In the genomic region with DNA sequence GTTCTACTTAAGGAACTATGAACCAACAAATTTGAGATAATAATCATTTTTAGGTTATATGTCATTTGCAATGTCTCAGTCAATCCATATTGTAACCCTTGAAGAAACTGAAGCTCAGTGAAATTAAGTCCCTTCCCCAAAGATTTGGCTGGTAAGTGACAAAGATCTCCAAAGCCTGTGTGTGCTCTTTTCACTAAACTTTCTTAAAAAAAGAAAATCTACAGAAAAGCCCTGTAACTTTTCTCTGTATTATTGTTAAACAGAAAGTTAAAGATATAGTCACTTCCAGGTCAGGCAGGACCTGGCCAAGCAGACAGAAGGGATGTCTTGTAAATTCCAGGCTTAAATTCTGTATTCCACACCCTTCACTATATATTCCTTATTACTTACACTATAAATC, we compare ENCODE assay signal across 2 cellular contexts.
TF ChIP-seq lines count a peak whose summit lies in the region.

No MANE protein-coding gene starts in this region.

TF ChIP-seq in HepG2, 621 proteins besides CTCF, POLR2A, EP300 and RAD21 (continues in another document):
- TF ChIP-seq, protein P1, sequence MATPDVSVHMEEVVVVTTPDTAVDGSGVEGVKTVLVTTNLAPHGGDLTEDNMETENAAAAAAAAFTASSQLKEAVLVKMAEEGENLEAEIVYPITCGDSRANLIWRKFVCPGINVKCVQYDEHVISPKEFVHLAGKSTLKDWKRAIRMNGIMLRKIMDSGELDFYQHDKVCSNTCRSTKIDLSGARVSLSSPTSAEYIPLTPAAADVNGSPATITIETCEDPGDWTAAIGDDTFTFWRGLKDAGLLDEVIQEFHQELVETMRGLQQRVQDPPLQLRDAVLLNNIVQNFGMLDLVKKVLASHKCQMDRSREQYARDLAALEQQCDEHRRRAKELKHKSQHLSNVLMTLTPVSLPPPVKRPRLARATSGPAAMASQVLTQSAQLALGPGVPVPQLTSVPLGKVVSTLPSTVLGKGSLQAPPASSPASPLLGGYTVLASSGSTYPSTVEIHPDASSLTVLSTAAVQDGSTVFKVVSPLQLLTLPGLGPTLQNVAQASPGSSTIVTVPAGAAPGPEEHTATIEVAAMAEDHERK (CRISPR knock-in tag; IDR thresholded peaks at IDR 0.05; ENCODE audit: low read depth), result no peak
- TF ChIP-seq ZBTB38 (CRISPR knock-in tag; IDR thresholded peaks at IDR 0.05) (no peak), RFXAP (CRISPR knock-in tag; IDR thresholded peaks at IDR 0.05; ENCODE audit: borderline replicate concordance) (no peak), BRCA1 (CRISPR knock-in tag; IDR thresholded peaks at IDR 0.05) (no peak), ZNF329 (CRISPR knock-in tag; IDR thresholded peaks at IDR 0.05; ENCODE audit: low read depth) (no peak), ZNF30 (CRISPR knock-in tag; IDR thresholded peaks at IDR 0.05) (no peak), ZBTB3 (CRISPR knock-in tag; IDR thresholded peaks at IDR 0.05; ENCODE audit: borderline replicate concordance, low read depth) (no peak), FOSL2 (CRISPR knock-in tag; IDR thresholded peaks at IDR 0.05) (no peak), PTBP1 (IDR thresholded peaks at IDR 0.05; ENCODE audit: low read depth, low read length, poor library complexity, severe bottlenecking) (no peak), ZFP62 (CRISPR knock-in tag; IDR thresholded peaks at IDR 0.05) (no peak), KDM5A (IDR thresholded peaks at IDR 0.05; ENCODE audit: borderline replicate concordance, low read length) (no peak)
- TF ChIP-seq, protein P2, sequence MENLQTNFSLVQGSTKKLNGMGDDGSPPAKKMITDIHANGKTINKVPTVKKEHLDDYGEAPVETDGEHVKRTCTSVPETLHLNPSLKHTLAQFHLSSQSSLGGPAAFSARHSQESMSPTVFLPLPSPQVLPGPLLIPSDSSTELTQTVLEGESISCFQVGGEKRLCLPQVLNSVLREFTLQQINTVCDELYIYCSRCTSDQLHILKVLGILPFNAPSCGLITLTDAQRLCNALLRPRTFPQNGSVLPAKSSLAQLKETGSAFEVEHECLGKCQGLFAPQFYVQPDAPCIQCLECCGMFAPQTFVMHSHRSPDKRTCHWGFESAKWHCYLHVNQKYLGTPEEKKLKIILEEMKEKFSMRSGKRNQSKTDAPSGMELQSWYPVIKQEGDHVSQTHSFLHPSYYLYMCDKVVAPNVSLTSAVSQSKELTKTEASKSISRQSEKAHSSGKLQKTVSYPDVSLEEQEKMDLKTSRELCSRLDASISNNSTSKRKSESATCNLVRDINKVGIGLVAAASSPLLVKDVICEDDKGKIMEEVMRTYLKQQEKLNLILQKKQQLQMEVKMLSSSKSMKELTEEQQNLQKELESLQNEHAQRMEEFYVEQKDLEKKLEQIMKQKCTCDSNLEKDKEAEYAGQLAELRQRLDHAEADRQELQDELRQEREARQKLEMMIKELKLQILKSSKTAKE (CRISPR knock-in tag; IDR thresholded peaks at IDR 0.05; ENCODE audit: borderline replicate concordance), result no peak
- TF ChIP-seq, protein P3, sequence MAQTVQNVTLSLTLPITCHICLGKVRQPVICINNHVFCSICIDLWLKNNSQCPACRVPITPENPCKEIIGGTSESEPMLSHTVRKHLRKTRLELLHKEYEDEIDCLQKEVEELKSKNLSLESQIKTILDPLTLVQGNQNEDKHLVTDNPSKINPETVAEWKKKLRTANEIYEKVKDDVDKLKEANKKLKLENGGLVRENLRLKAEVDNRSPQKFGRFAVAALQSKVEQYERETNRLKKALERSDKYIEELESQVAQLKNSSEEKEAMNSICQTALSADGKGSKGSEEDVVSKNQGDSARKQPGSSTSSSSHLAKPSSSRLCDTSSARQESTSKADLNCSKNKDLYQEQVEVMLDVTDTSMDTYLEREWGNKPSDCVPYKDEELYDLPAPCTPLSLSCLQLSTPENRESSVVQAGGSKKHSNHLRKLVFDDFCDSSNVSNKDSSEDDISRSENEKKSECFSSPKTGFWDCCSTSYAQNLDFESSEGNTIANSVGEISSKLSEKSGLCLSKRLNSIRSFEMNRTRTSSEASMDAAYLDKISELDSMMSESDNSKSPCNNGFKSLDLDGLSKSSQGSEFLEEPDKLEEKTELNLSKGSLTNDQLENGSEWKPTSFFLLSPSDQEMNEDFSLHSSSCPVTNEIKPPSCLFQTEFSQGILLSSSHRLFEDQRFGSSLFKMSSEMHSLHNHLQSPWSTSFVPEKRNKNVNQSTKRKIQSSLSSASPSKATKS (CRISPR knock-in tag; IDR thresholded peaks at IDR 0.05), result no peak
- TF ChIP-seq, protein P4, sequence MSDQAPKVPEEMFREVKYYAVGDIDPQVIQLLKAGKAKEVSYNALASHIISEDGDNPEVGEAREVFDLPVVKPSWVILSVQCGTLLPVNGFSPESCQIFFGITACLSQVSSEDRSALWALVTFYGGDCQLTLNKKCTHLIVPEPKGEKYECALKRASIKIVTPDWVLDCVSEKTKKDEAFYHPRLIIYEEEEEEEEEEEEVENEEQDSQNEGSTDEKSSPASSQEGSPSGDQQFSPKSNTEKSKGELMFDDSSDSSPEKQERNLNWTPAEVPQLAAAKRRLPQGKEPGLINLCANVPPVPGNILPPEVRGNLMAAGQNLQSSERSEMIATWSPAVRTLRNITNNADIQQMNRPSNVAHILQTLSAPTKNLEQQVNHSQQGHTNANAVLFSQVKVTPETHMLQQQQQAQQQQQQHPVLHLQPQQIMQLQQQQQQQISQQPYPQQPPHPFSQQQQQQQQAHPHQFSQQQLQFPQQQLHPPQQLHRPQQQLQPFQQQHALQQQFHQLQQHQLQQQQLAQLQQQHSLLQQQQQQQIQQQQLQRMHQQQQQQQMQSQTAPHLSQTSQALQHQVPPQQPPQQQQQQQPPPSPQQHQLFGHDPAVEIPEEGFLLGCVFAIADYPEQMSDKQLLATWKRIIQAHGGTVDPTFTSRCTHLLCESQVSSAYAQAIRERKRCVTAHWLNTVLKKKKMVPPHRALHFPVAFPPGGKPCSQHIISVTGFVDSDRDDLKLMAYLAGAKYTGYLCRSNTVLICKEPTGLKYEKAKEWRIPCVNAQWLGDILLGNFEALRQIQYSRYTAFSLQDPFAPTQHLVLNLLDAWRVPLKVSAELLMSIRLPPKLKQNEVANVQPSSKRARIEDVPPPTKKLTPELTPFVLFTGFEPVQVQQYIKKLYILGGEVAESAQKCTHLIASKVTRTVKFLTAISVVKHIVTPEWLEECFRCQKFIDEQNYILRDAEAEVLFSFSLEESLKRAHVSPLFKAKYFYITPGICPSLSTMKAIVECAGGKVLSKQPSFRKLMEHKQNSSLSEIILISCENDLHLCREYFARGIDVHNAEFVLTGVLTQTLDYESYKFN (CRISPR knock-in tag; conservative IDR thresholded peaks at IDR 0.05), result no peak
- TF ChIP-seq, protein P5, sequence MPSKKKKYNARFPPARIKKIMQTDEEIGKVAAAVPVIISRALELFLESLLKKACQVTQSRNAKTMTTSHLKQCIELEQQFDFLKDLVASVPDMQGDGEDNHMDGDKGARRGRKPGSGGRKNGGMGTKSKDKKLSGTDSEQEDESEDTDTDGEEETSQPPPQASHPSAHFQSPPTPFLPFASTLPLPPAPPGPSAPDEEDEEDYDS (CRISPR knock-in tag; IDR thresholded peaks at IDR 0.05), result no peak
- TF ChIP-seq, protein P6, sequence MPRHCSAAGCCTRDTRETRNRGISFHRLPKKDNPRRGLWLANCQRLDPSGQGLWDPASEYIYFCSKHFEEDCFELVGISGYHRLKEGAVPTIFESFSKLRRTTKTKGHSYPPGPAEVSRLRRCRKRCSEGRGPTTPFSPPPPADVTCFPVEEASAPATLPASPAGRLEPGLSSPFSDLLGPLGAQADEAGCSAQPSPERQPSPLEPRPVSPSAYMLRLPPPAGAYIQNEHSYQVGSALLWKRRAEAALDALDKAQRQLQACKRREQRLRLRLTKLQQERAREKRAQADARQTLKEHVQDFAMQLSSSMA (CRISPR knock-in tag; IDR thresholded peaks at IDR 0.05), result no peak

TF ChIP-seq in WTC11, 78 proteins besides CTCF, POLR2A, EP300 and RAD21:
- TF ChIP-seq ESRRA (CRISPR knock-in tag; IDR thresholded peaks at IDR 0.05; ENCODE audit: borderline replicate concordance) (no peak), MYBL2 (CRISPR knock-in tag; IDR thresholded peaks at IDR 0.05) (no peak), SP1 (CRISPR knock-in tag; conservative IDR thresholded peaks at IDR 0.05) (no peak), FOXK1 (CRISPR knock-in tag; IDR thresholded peaks at IDR 0.05) (no peak), EMX1 (CRISPR knock-in tag; IDR thresholded peaks at IDR 0.05) (no peak), NR3C1 (CRISPR knock-in tag; conservative IDR thresholded peaks at IDR 0.05; ENCODE audit: low read depth) (no peak), HMGA2 (CRISPR knock-in tag; IDR thresholded peaks at IDR 0.05) (no peak), TEAD1 (CRISPR knock-in tag; IDR thresholded peaks at IDR 0.05) (no peak), TCF7 (CRISPR knock-in tag; IDR thresholded peaks at IDR 0.05; ENCODE audit: low read depth) (no peak)
- TF ChIP-seq, protein P7, sequence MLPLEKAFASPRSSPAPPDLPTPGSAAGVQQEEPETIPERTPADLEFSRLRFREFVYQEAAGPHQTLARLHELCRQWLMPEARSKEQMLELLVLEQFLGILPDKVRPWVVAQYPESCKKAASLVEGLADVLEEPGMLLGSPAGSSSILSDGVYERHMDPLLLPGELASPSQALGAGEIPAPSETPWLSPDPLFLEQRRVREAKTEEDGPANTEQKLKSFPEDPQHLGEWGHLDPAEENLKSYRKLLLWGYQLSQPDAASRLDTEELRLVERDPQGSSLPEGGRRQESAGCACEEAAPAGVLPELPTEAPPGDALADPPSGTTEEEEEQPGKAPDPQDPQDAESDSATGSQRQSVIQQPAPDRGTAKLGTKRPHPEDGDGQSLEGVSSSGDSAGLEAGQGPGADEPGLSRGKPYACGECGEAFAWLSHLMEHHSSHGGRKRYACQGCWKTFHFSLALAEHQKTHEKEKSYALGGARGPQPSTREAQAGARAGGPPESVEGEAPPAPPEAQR (CRISPR knock-in tag; IDR thresholded peaks at IDR 0.05), result no peak
- TF ChIP-seq, protein P8, sequence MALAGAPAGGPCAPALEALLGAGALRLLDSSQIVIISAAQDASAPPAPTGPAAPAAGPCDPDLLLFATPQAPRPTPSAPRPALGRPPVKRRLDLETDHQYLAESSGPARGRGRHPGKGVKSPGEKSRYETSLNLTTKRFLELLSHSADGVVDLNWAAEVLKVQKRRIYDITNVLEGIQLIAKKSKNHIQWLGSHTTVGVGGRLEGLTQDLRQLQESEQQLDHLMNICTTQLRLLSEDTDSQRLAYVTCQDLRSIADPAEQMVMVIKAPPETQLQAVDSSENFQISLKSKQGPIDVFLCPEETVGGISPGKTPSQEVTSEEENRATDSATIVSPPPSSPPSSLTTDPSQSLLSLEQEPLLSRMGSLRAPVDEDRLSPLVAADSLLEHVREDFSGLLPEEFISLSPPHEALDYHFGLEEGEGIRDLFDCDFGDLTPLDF (CRISPR knock-in tag; IDR thresholded peaks at IDR 0.05), result no peak
- TF ChIP-seq, protein P9, sequence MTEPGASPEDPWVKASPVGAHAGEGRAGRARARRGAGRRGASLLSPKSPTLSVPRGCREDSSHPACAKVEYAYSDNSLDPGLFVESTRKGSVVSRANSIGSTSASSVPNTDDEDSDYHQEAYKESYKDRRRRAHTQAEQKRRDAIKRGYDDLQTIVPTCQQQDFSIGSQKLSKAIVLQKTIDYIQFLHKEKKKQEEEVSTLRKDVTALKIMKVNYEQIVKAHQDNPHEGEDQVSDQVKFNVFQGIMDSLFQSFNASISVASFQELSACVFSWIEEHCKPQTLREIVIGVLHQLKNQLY (CRISPR knock-in tag; IDR thresholded peaks at IDR 0.05), result no peak
- TF ChIP-seq, protein P10, sequence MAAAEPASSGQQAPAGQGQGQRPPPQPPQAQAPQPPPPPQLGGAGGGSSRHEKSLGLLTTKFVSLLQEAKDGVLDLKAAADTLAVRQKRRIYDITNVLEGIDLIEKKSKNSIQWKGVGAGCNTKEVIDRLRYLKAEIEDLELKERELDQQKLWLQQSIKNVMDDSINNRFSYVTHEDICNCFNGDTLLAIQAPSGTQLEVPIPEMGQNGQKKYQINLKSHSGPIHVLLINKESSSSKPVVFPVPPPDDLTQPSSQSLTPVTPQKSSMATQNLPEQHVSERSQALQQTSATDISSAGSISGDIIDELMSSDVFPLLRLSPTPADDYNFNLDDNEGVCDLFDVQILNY (CRISPR knock-in tag; IDR thresholded peaks at IDR 0.05), result no peak
- TF ChIP-seq, protein P11, sequence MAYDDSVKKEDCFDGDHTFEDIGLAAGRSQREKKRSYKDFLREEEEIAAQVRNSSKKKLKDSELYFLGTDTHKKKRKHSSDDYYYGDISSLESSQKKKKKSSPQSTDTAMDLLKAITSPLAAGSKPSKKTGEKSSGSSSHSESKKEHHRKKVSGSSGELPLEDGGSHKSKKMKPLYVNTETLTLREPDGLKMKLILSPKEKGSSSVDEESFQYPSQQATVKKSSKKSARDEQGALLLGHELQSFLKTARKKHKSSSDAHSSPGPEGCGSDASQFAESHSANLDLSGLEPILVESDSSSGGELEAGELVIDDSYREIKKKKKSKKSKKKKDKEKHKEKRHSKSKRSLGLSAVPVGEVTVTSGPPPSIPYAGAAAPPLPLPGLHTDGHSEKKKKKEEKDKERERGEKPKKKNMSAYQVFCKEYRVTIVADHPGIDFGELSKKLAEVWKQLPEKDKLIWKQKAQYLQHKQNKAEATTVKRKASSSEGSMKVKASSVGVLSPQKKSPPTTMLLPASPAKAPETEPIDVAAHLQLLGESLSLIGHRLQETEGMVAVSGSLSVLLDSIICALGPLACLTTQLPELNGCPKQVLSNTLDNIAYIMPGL (CRISPR knock-in tag; IDR thresholded peaks at IDR 0.05), result no peak
TF ChIP-seq in WTC11: peak in this region for 0.
